27 cellular contexts compared by ENCODE assay signal in genomic region chr3:7813412-7813811, GRCh38.
DNase-seq lines count a peak whose midpoint lies in the region; TF ChIP-seq lines count a peak whose summit lies in the region.
"Had no signal": no experiment of that assay in that cellular context is flagged by ENCODE, and none has a peak within 500 bp of the region (broad histone marks: within the 10 kb centered on the region; RNA-seq: fewer than 3 reads in every experiment).

No MANE protein-coding gene starts in this region.

- peaks cover 21% of the 10 kb centered on the region for H3K9me3 ChIP-seq in endodermal cell (ENCODE audit: control insufficient read depth, low read length)
- H3K9me3 ChIP-seq: gastroesophageal sphincter, sigmoid colon, tibial artery had no signal

- peaks cover 12% of the 10 kb centered on the region for H3K9me3 Mint-ChIP-seq in endodermal cell
- H3K9me3 Mint-ChIP-seq: activated naive CD4-positive, alpha-beta T cell treated with anti-CD3 and anti-CD28 coated beads for 36 hours; nephron had no signal

- H3K4me1 Mint-ChIP-seq in endodermal cell = peaks cover 5% of the 10 kb centered on the region
- H3K4me1 Mint-ChIP-seq: immature natural killer cell, nephron had no signal

- TF ChIP-seq CTCF in endodermal cell (conservative IDR thresholded peaks at IDR 0.05) = no peak

- no peak overlapping the region for H3K27ac ChIP-seq in endodermal cell (ENCODE audit: low read depth, low read length)
- H3K27ac ChIP-seq: gastroesophageal sphincter, hepatocyte, sigmoid colon, tibial artery had no signal

- H3K27me3 ChIP-seq in H7 (ENCODE audit: control insufficient read depth, insufficient read depth, low read length) = no peaks in the 10 kb centered on the region
- H3K27me3 ChIP-seq in endodermal cell (ENCODE audit: control insufficient read depth, insufficient read depth, low read length, poor library complexity, severe bottlenecking) = no peaks in the 10 kb centered on the region
- H3K27me3 ChIP-seq: gastroesophageal sphincter, hepatocyte, sigmoid colon, tibial artery had no signal

- 84% methylated on average over 1 of the region's 1 CpG; no CpG with 5 or more reads in 1 of the 2 experiments for WGBS in endodermal cell (ENCODE audit: insufficient coverage in 1 of 2, insufficient read length in 1 of 2), 2 experiments

- H3K9ac ChIP-seq in endodermal cell (ENCODE audit: extremely low read depth, low read length, poor library complexity, severe bottlenecking) = no peak overlapping the region

- H3K36me3 ChIP-seq in H7 (replicated peaks; ENCODE audit: control insufficient read depth, insufficient read depth, low read length) = no peaks in the 10 kb centered on the region
- H3K36me3 ChIP-seq in endodermal cell (ENCODE audit: control insufficient read depth, insufficient read depth, low read length) = no peaks in the 10 kb centered on the region
- H3K36me3 ChIP-seq: gastroesophageal sphincter, sigmoid colon, tibial artery had no signal

- no peak overlapping the region for H3K4me3 Mint-ChIP-seq in endodermal cell
- H3K4me3 Mint-ChIP-seq: activated CD8-positive, alpha-beta T cell treated with anti-CD3 and anti-CD28 coated beads for 36 hours; activated naive CD4-positive, alpha-beta T cell treated with anti-CD3 and anti-CD28 coated beads for 36 hours; immature natural killer cell; nephron; T-helper 2 cell treated with Interferon-gamma antibody and Interleukin-4, amounts not matched to agents 5 μg/mL and 100 μg/mL, for 36 hours had no signal

- H3K4me1 ChIP-seq in endodermal cell (ENCODE audit: control insufficient read depth, insufficient read depth, low read length) = no peaks in the 10 kb centered on the region
- H3K4me1 ChIP-seq: gastroesophageal sphincter, sigmoid colon, tibial artery had no signal

- no peaks in the 10 kb centered on the region for H3K27me3 Mint-ChIP-seq in endodermal cell (ENCODE audit: insufficient read depth)
- H3K27me3 Mint-ChIP-seq: activated CD8-positive, alpha-beta T cell treated with anti-CD3 and anti-CD28 coated beads for 36 hours had no signal

- H3K27ac Mint-ChIP-seq in endodermal cell = no peak overlapping the region
- H3K27ac Mint-ChIP-seq: activated CD8-positive, alpha-beta T cell treated with anti-CD3 and anti-CD28 coated beads for 36 hours; activated naive CD4-positive, alpha-beta T cell treated with anti-CD3 and anti-CD28 coated beads for 36 hours; immature natural killer cell; nephron; T-helper 2 cell treated with Interferon-gamma antibody and Interleukin-4, amounts not matched to agents 5 μg/mL and 100 μg/mL, for 36 hours had no signal

- H3K4me3 ChIP-seq in H7 (ENCODE audit: insufficient read depth, low read depth, low read length) (no peak overlapping the region), endodermal cell (ENCODE audit: low read length) (no peak overlapping the region)
- H3K4me3 ChIP-seq: gastroesophageal sphincter, hepatocyte, sigmoid colon, tibial artery had no signal

- peaks cover 5% of the 10 kb centered on the region for H3K36me3 Mint-ChIP-seq in endodermal cell (ENCODE audit: low read depth)
- H3K36me3 Mint-ChIP-seq: immature natural killer cell had no signal

- DNase-seq in DMS153 (lab: John Stamatoyannopoulos, UW) (peak; percentile 58), H7 (peak; percentile 2), NCI-H526 treated with DMSO at 0.1 percent for 48 hours (lab: John Stamatoyannopoulos, UW) (peak; percentile 27), endodermal cell (peak; percentile 45), globus pallidus (ENCODE audit: low spot score) (no peak), NCI-H1092 (lab: John Stamatoyannopoulos, UW) (no peak)
- no peak for DNase-seq in stimulated activated CD4-positive, alpha-beta T cell treated with anti-CD3 and anti-CD28 coated beads, Interleukin-12 subunit alpha, Interleukin-12 subunit beta, amount 100 ng/mL, for 4 hours
- DNase-seq: activated CD8-positive, alpha-beta memory T cell treated with anti-CD3 and anti-CD28 coated beads, Interleukin-2, amount 50 U/mL, for 48 hours; activated CD8-positive, alpha-beta T cell treated with anti-CD3 and anti-CD28 coated beads for 36 hours; activated naive CD4-positive, alpha-beta T cell treated with anti-CD3 and anti-CD28 coated beads for 36 hours; cerebellar nuclear complex; dermis blood vessel endothelial cell; DMS 273 treated with DMSO at 0.1 percent for 48 hours; HCEC 1CT; immature natural killer cell; mammary epithelial cell; MM.1S; NCI-H2029; NCI-H446 treated with DMSO at 0.1 percent for 48 hours; SHP77; sigmoid colon; stimulated activated CD4-positive, alpha-beta T cell treated with anti-CD3 and anti-CD28 coated beads, Interleukin-4, amount 100 ng/mL, for 24 hours; tibial artery had no signal

Comparison
In these comparisons a context has a peak if more than half of its experiments do, and no peak if none do; other contexts are left out.
1. DNase-seq: peak in DMS153 (single experiment), H7 (single experiment), NCI-H526 treated with DMSO at 0.1 percent for 48 hours (single experiment) and endodermal cell (single experiment); none in globus pallidus (single experiment), NCI-H1092 (single experiment) and stimulated activated CD4-positive, alpha-beta T cell treated with anti-CD3 and anti-CD28 coated beads, Interleukin-12 subunit alpha, Interleukin-12 subunit beta, amount 100 ng/mL, for 4 hours (single experiment).